Comparison of ENCODE assay signal across 16 cellular contexts in genomic region chr1:103056423-103056822, GRCh38. TPM values are rescaled to one million over a fixed set of nuclear protein-coding genes. Genes with fewer than 3 reads are reported as not detected.
"Had no signal": no experiment of that assay in that cellular context is flagged by ENCODE, and none has a peak within 500 bp of the region (broad histone marks: within the 10 kb centered on the region; RNA-seq: fewer than 3 reads in every experiment).

No MANE protein-coding gene starts in this region.

- H3K9me3 ChIP-seq: mucosa of descending colon, neutrophil, SJSA1 had no signal

- H3K27ac ChIP-seq: neutrophil, SJSA1, VCaP had no signal

- DNase-seq: activated CD4-positive, alpha-beta memory T cell treated with anti-CD3 and anti-CD28 coated beads, Interleukin-2, amount 10 ng/mL, durations not matched to agents 7 days and 5 days; activated T-cell treated with anti-CD3 and anti-CD28 coated beads, Interleukin-2, amount 50 U/mL, for 72 hours; cortex of kidney; effector memory CD4-positive, alpha-beta T cell; left cardiac atrium; mucosa of descending colon; naive thymus-derived CD8-positive, alpha-beta T cell; right cardiac atrium; stimulated activated CD4-positive, alpha-beta T cell treated with anti-CD3 and anti-CD28 coated beads, Interleukin-12 subunit alpha, Interleukin-12 subunit beta, amount 100 ng/mL, for 4 hours; stimulated activated naive CD8-positive, alpha-beta T cell treated with anti-CD3 and anti-CD28 coated beads, Interleukin-15, Interleukin-2, amounts not matched to agents 100 U/mL and 50 U/mL, for 24 hours; T-cell; T1000 had no signal

- H3K36me3 ChIP-seq: neutrophil had no signal

- H3K27me3 ChIP-seq: neutrophil, SJSA1 had no signal

- ATAC-seq: activated T-cell treated with anti-CD3 and anti-CD28 coated beads, Interleukin-2, amount 50 U/mL, for 72 hours; left cardiac atrium; mucosa of descending colon; naive thymus-derived CD8-positive, alpha-beta T cell; right cardiac atrium; stimulated activated naive CD8-positive, alpha-beta T cell treated with anti-CD3 and anti-CD28 coated beads, Interleukin-15, Interleukin-2, amounts not matched to agents 100 U/mL and 50 U/mL, for 24 hours; T-cell had no signal

- H3K4me1 ChIP-seq: SJSA1 had no signal

- H3K4me3 ChIP-seq: lung, mucosa of descending colon, SJSA1 had no signal

RNA-seq across cellular contexts. Expression of gene COL11A1, which starts 51.9 kb away (rescaled TPM):
- total RNA-seq: activated CD4-positive, alpha-beta memory T cell treated with anti-CD3 and anti-CD28 coated beads, Interleukin-2, amount 10 ng/mL, durations not matched to agents 7 days and 5 days; activated T-cell treated with anti-CD3 and anti-CD28 coated beads, Interleukin-2, amount 50 U/mL, for 72 hours; naive thymus-derived CD8-positive, alpha-beta T cell; right cardiac atrium had no signal
